20 cellular contexts compared by ENCODE assay signal in genomic region chr5:170262061-170262764, GRCh38. TPM values are rescaled to one million over a fixed set of nuclear protein-coding genes. Genes with fewer than 3 reads are reported as not detected.
DNase-seq lines count a peak whose midpoint lies in the region; ATAC-seq and TF ChIP-seq lines count a peak whose summit lies in the region.
"Had no signal": no experiment of that assay in that cellular context is flagged by ENCODE, and none has a peak within 500 bp of the region (broad histone marks: within the 10 kb centered on the region; RNA-seq: fewer than 3 reads in every experiment).

No MANE protein-coding gene starts in this region.

- DNase-seq in activated CD4-positive, alpha-beta T cell treated with anti-CD3 and anti-CD28 coated beads for 36 hours, result no peak
- DNase-seq in activated CD4-positive, alpha-beta T cell treated with anti-CD3 and anti-CD28 coated beads for 1 hour, result no peak
- DNase-seq in Jurkat, Clone E6-1 (ENCODE audit: low read depth, low spot score), result peak; percentile 87
- peak; percentile 47 for DNase-seq in activated T-helper 1 cell treated with anti-CD3 and anti-CD28 coated beads, Interleukin-12 subunit alpha, Interleukin-12 subunit beta, Interleukin-2, Interleukin-4 antibody, amounts not matched to agents 30 ng/mL and 10 ng/mL and 1 ng/mL, durations not matched to agents 14 hours and 24 hours and 36 hours (ENCODE audit: low spot score)
- DNase-seq in mucosa of descending colon (no peak), NCI-H2196 (lab: John Stamatoyannopoulos, UW; ENCODE audit: unreplicated experiment) (no peak), uterus (no peak)
- DNase-seq: colonic mucosa, NCI-H187, NCI-H510A treated with DMSO at 0.1 percent for 48 hours had no signal

- no peaks in the 10 kb centered on the region for H3K9me3 Mint-ChIP-seq in activated CD4-positive, alpha-beta T cell treated with anti-CD3 and anti-CD28 coated beads for 36 hours (ENCODE audit: low read depth)
- H3K9me3 Mint-ChIP-seq in activated T-helper 1 cell treated with anti-CD3 and anti-CD28 coated beads, Interleukin-12 subunit alpha, Interleukin-12 subunit beta, Interleukin-2, Interleukin-4 antibody, amounts not matched to agents 30 ng/mL and 10 ng/mL and 1 ng/mL, durations not matched to agents 14 hours and 24 hours and 36 hours, result no peaks in the 10 kb centered on the region
- H3K9me3 Mint-ChIP-seq: neural crest cell had no signal

- no peak for TF ChIP-seq POLR2A in uterus (IDR thresholded peaks at IDR 0.05)

- H3K27ac ChIP-seq in uterus, result no peak overlapping the region
- H3K27ac ChIP-seq: 22Rv1, C4-2B, colonic mucosa had no signal

- POLR2A ChIA-PET in activated CD4-positive, alpha-beta T cell treated with anti-CD3 and anti-CD28 coated beads for 36 hours (lab: Charles Lee), result no interaction called here

- H3K4me3 Mint-ChIP-seq in activated CD4-positive, alpha-beta T cell treated with anti-CD3 and anti-CD28 coated beads for 36 hours, result peak overlapping the region; percentile 10
- peak overlapping the region; percentile 64 for H3K4me3 Mint-ChIP-seq in activated T-helper 1 cell treated with anti-CD3 and anti-CD28 coated beads, Interleukin-12 subunit alpha, Interleukin-12 subunit beta, Interleukin-2, Interleukin-4 antibody, amounts not matched to agents 30 ng/mL and 10 ng/mL and 1 ng/mL, durations not matched to agents 14 hours and 24 hours and 36 hours
- H3K4me3 Mint-ChIP-seq: neural crest cell had no signal

- intact Hi-C loops in activated CD4-positive, alpha-beta T cell treated with anti-CD3 and anti-CD28 coated beads for 36 hours (cut with DNase I, micrococcal nuclease), result no loop called here
- intact Hi-C loops in activated T-helper 1 cell treated with anti-CD3 and anti-CD28 coated beads, Interleukin-12 subunit alpha, Interleukin-12 subunit beta, Interleukin-2, Interleukin-4 antibody, amounts not matched to agents 30 ng/mL and 10 ng/mL and 1 ng/mL, durations not matched to agents 14 hours and 24 hours and 36 hours (cut with micrococcal nuclease), result loop anchor here (2.0 kb wide), 1 partner anchor 17 kb away; no protein-coding TSS in a partner anchor
- intact Hi-C loops in mucosa of descending colon (cut with DNase I, micrococcal nuclease), result no loop called here
- intact Hi-C loops in uterus (cut with DNase I; ENCODE audit: low total_unique reads), result loop anchor here (10.0 kb wide), 1 partner anchor 163 kb away; no protein-coding TSS in a partner anchor

- peak overlapping the region; percentile 96 for H3K27ac Mint-ChIP-seq in activated CD4-positive, alpha-beta T cell treated with anti-CD3 and anti-CD28 coated beads for 36 hours
- H3K27ac Mint-ChIP-seq in activated T-helper 1 cell treated with anti-CD3 and anti-CD28 coated beads, Interleukin-12 subunit alpha, Interleukin-12 subunit beta, Interleukin-2, Interleukin-4 antibody, amounts not matched to agents 30 ng/mL and 10 ng/mL and 1 ng/mL, durations not matched to agents 14 hours and 24 hours and 36 hours, result peak overlapping the region; percentile 85

- peak; percentile 39 for ATAC-seq in activated CD4-positive, alpha-beta T cell treated with anti-CD3 and anti-CD28 coated beads for 36 hours
- ATAC-seq in mucosa of descending colon (peak; percentile 69), HG02981 (IDR thresholded peaks at IDR 0.05; ENCODE audit: unreplicated experiment) (no peak)

- H3K27me3 Mint-ChIP-seq in activated CD4-positive, alpha-beta T cell treated with anti-CD3 and anti-CD28 coated beads for 36 hours, result no peaks in the 10 kb centered on the region
- H3K27me3 Mint-ChIP-seq in activated T-helper 1 cell treated with anti-CD3 and anti-CD28 coated beads, Interleukin-12 subunit alpha, Interleukin-12 subunit beta, Interleukin-2, Interleukin-4 antibody, amounts not matched to agents 30 ng/mL and 10 ng/mL and 1 ng/mL, durations not matched to agents 14 hours and 24 hours and 36 hours (ENCODE audit: insufficient read depth), result no peaks in the 10 kb centered on the region

- H3K4me3 ChIP-seq in Jurkat, Clone E6-1 (ENCODE audit: low read length), result peak overlapping the region; percentile 31
- H3K4me3 ChIP-seq in mucosa of descending colon, result no peak overlapping the region
- H3K4me3 ChIP-seq in uterus, result no peak overlapping the region
- H3K4me3 ChIP-seq: colonic mucosa, lung had no signal

- H3K9me3 ChIP-seq in mucosa of descending colon, result no peaks in the 10 kb centered on the region
- H3K9me3 ChIP-seq in uterus, result no peaks in the 10 kb centered on the region
- H3K9me3 ChIP-seq: colonic mucosa had no signal

- CTCF ChIA-PET in activated CD4-positive, alpha-beta T cell treated with anti-CD3 and anti-CD28 coated beads for 36 hours (lab: Charles Lee), result interaction anchor here (0.6 to 1.5 kb wide), 11 partner anchors 12 to 357 kb away, joined by 3 to 12 read pairs (median 4); no protein-coding TSS in a partner anchor

- no peaks in the 10 kb centered on the region for H3K27me3 ChIP-seq in uterus
- H3K27me3 ChIP-seq: colonic mucosa had no signal

- H3K36me3 Mint-ChIP-seq in activated CD4-positive, alpha-beta T cell treated with anti-CD3 and anti-CD28 coated beads for 36 hours (ENCODE audit: low read depth), result peaks cover 93% of the 10 kb centered on the region
- H3K36me3 Mint-ChIP-seq in activated T-helper 1 cell treated with anti-CD3 and anti-CD28 coated beads, Interleukin-12 subunit alpha, Interleukin-12 subunit beta, Interleukin-2, Interleukin-4 antibody, amounts not matched to agents 30 ng/mL and 10 ng/mL and 1 ng/mL, durations not matched to agents 14 hours and 24 hours and 36 hours (ENCODE audit: low read depth), result peaks cover 80% of the 10 kb centered on the region

- H3K4me1 ChIP-seq in mucosa of descending colon (ENCODE audit: low read depth), result no peaks in the 10 kb centered on the region
- H3K4me1 ChIP-seq in uterus, result no peaks in the 10 kb centered on the region
- H3K4me1 ChIP-seq: colonic mucosa had no signal

- H3K36me3 ChIP-seq in mucosa of descending colon (ENCODE audit: low read depth) (no peaks in the 10 kb centered on the region), uterus (no peaks in the 10 kb centered on the region)
- H3K36me3 ChIP-seq: colonic mucosa had no signal

- TF ChIP-seq CTCF in mucosa of descending colon (IDR thresholded peaks at IDR 0.05) (no peak), uterus (IDR thresholded peaks at IDR 0.05) (no peak)

- peaks cover 72% of the 10 kb centered on the region for H3K4me1 Mint-ChIP-seq in activated CD4-positive, alpha-beta T cell treated with anti-CD3 and anti-CD28 coated beads for 36 hours
- H3K4me1 Mint-ChIP-seq in activated T-helper 1 cell treated with anti-CD3 and anti-CD28 coated beads, Interleukin-12 subunit alpha, Interleukin-12 subunit beta, Interleukin-2, Interleukin-4 antibody, amounts not matched to agents 30 ng/mL and 10 ng/mL and 1 ng/mL, durations not matched to agents 14 hours and 24 hours and 36 hours (ENCODE audit: low read depth), result peaks cover 87% of the 10 kb centered on the region

RNA-seq across cellular contexts. Expression of gene C5orf58, which starts 29.4 kb away (rescaled TPM):
- total RNA-seq in activated CD4-positive, alpha-beta T cell treated with anti-CD3 and anti-CD28 coated beads for 36 hours, result not detected
- 1.6 TPM for polyA plus RNA-seq in Jurkat, Clone E6-1 (2012; ENCODE audit: insufficient read depth, insufficient read length)
- not detected in 2 replicates for total RNA-seq in activated T-helper 1 cell treated with anti-CD3 and anti-CD28 coated beads, Interleukin-12 subunit alpha, Interleukin-12 subunit beta, Interleukin-2, Interleukin-4 antibody, amounts not matched to agents 30 ng/mL and 10 ng/mL and 1 ng/mL, durations not matched to agents 14 hours and 24 hours and 36 hours
- total RNA-seq in mucosa of descending colon (not detected), uterus (not detected)
- total RNA-seq: astrocyte, colonic mucosa, Daoy, epithelial cell of proximal tubule, lung, neural crest cell, renal cortical epithelial cell, temporal lobe had no signal

RNA-seq across cellular contexts. Expression of gene LCP2, which starts 35.4 kb away (rescaled TPM):
- 100 to 1,000 TPM; 173 to 232 TPM for total RNA-seq in activated CD4-positive, alpha-beta T cell treated with anti-CD3 and anti-CD28 coated beads for 36 hours
- 129 TPM for polyA plus RNA-seq in Jurkat, Clone E6-1 (2012; ENCODE audit: insufficient read depth, insufficient read length)
- 350 and 351 TPM in 2 replicates for total RNA-seq in activated T-helper 1 cell treated with anti-CD3 and anti-CD28 coated beads, Interleukin-12 subunit alpha, Interleukin-12 subunit beta, Interleukin-2, Interleukin-4 antibody, amounts not matched to agents 30 ng/mL and 10 ng/mL and 1 ng/mL, durations not matched to agents 14 hours and 24 hours and 36 hours
- total RNA-seq in mucosa of descending colon (10 to 100 TPM; 13.5 to 24.5 (median 22.9) TPM), uterus (10 to 100 TPM in 3 of 4 donors, 1 to 10 TPM in 1; 1.3 to 19.1 (median 11.2) TPM)
- total RNA-seq: Daoy, epithelial cell of proximal tubule, neural crest cell, renal cortical epithelial cell had no signal

Comparison
In these comparisons a context has a peak if more than half of its experiments do, and no peak if none do; other contexts are left out.
1. DNase-seq: peak in Jurkat, Clone E6-1 (single experiment) and activated T-helper 1 cell treated with anti-CD3 and anti-CD28 coated beads, Interleukin-12 subunit alpha, Interleukin-12 subunit beta, Interleukin-2, Interleukin-4 antibody, amounts not matched to agents 30 ng/mL and 10 ng/mL and 1 ng/mL, durations not matched to agents 14 hours and 24 hours and 36 hours (single experiment); none in activated CD4-positive, alpha-beta T cell treated with anti-CD3 and anti-CD28 coated beads for 36 hours (single experiment), activated CD4-positive, alpha-beta T cell treated with anti-CD3 and anti-CD28 coated beads for 1 hour (single experiment), mucosa of descending colon (0 of 3), NCI-H2196 (single experiment) and uterus (0 of 2).
2. RNA of gene LCP2, which starts 35.4 kb away (total RNA-seq): 350 to 351 TPM in activated T-helper 1 cell treated with anti-CD3 and anti-CD28 coated beads, Interleukin-12 subunit alpha, Interleukin-12 subunit beta, Interleukin-2, Interleukin-4 antibody, amounts not matched to agents 30 ng/mL and 10 ng/mL and 1 ng/mL, durations not matched to agents 14 hours and 24 hours and 36 hours and 173 to 232 TPM in activated CD4-positive, alpha-beta T cell treated with anti-CD3 and anti-CD28 coated beads for 36 hours; 13.5 to 24.5 TPM in mucosa of descending colon and 1.3 to 19.1 TPM in uterus; every median in the first group is over 4 times any median in the second.
3. intact Hi-C loops: an anchor here in activated T-helper 1 cell treated with anti-CD3 and anti-CD28 coated beads, Interleukin-12 subunit alpha, Interleukin-12 subunit beta, Interleukin-2, Interleukin-4 antibody, amounts not matched to agents 30 ng/mL and 10 ng/mL and 1 ng/mL, durations not matched to agents 14 hours and 24 hours and 36 hours (2.0 kb wide) and uterus (10.0 kb wide); none called in activated CD4-positive, alpha-beta T cell treated with anti-CD3 and anti-CD28 coated beads for 36 hours and mucosa of descending colon.